18 cellular contexts compared by ENCODE assay signal in genomic region chr3:105885261-105885660, GRCh38.
"Had no signal": no experiment of that assay in that cellular context is flagged by ENCODE, and none has a peak within 500 bp of the region (broad histone marks: within the 10 kb centered on the region; RNA-seq: fewer than 3 reads in every experiment).

No MANE protein-coding gene starts in this region.

- H3K9me3 ChIP-seq: right atrium auricular region had no signal

- H3K27me3 ChIP-seq: brain microvascular endothelial cell, right atrium auricular region had no signal

- H3K27ac ChIP-seq: brain microvascular endothelial cell, right atrium auricular region had no signal

- H3K27me3 Mint-ChIP-seq: activated naive CD8-positive, alpha-beta T cell treated with anti-CD3 and anti-CD28 coated beads for 36 hours; dendritic cell treated with granulocyte-macrophage colony-stimulating factor and Interleukin-4, amounts not matched to agents 40 ng/mL and 50 ng/mL, for 4 days; type B pancreatic cell had no signal

- H3K36me3 Mint-ChIP-seq: type B pancreatic cell had no signal

- DNase-seq: activated CD4-positive, alpha-beta T cell treated with anti-CD3 and anti-CD28 coated beads, Interleukin-2, amount 50 U/mL, for 1 hour; activated CD8-positive, alpha-beta memory T cell treated with anti-CD3 and anti-CD28 coated beads for 24 hours; activated naive CD8-positive, alpha-beta T cell treated with anti-CD3 and anti-CD28 coated beads for 36 hours; brain microvascular endothelial cell; endodermal cell; erythroblast; nucleus accumbens; stimulated activated CD4-positive, alpha-beta T cell treated with anti-CD3 and anti-CD28 coated beads, Interleukin-4, amount 100 ng/mL, for 4 hours; stimulated activated CD8-positive, alpha-beta memory T cell treated with anti-CD3 and anti-CD28 coated beads, Interleukin-4, amount 100 ng/mL, for 48 hours; stimulated activated naive CD4-positive, alpha-beta T cell treated with Interleukin-2 at 50 U/mL for 16 hours; T1000 had no signal

- H3K9me3 Mint-ChIP-seq: activated naive CD8-positive, alpha-beta T cell treated with anti-CD3 and anti-CD28 coated beads for 36 hours; activated T-helper 1 cell treated with anti-CD3 and anti-CD28 coated beads, Interleukin-12 subunit alpha, Interleukin-12 subunit beta, Interleukin-2, Interleukin-4 antibody, amounts not matched to agents 30 ng/mL and 10 ng/mL and 1 ng/mL, durations not matched to agents 14 hours and 24 hours and 36 hours; dendritic cell treated with granulocyte-macrophage colony-stimulating factor and Interleukin-4, amounts not matched to agents 40 ng/mL and 50 ng/mL, for 4 days; nephron had no signal

- H3K4me3 Mint-ChIP-seq: activated naive CD8-positive, alpha-beta T cell treated with anti-CD3 and anti-CD28 coated beads for 36 hours; activated T-helper 1 cell treated with anti-CD3 and anti-CD28 coated beads, Interleukin-12 subunit alpha, Interleukin-12 subunit beta, Interleukin-2, Interleukin-4 antibody, amounts not matched to agents 30 ng/mL and 10 ng/mL and 1 ng/mL, durations not matched to agents 14 hours and 24 hours and 36 hours; dendritic cell treated with granulocyte-macrophage colony-stimulating factor and Interleukin-4, amounts not matched to agents 40 ng/mL and 50 ng/mL, for 4 days; endodermal cell; nephron; type B pancreatic cell had no signal

- H3K4me2 ChIP-seq: smooth muscle cell had no signal

- H3K4me3 ChIP-seq: right atrium auricular region, smooth muscle cell had no signal

- H3K27ac Mint-ChIP-seq: activated naive CD8-positive, alpha-beta T cell treated with anti-CD3 and anti-CD28 coated beads for 36 hours; activated T-helper 1 cell treated with anti-CD3 and anti-CD28 coated beads, Interleukin-12 subunit alpha, Interleukin-12 subunit beta, Interleukin-2, Interleukin-4 antibody, amounts not matched to agents 30 ng/mL and 10 ng/mL and 1 ng/mL, durations not matched to agents 14 hours and 24 hours and 36 hours; dendritic cell treated with granulocyte-macrophage colony-stimulating factor and Interleukin-4, amounts not matched to agents 40 ng/mL and 50 ng/mL, for 4 days; endodermal cell; nephron; type B pancreatic cell had no signal

- H3K36me3 ChIP-seq: brain microvascular endothelial cell, right atrium auricular region had no signal

- ATAC-seq: activated CD4-positive, CD25-positive, alpha-beta regulatory T cell treated with anti-CD3 and anti-CD28 coated beads, Interleukin-2, amount 50 U/mL, for 24 hours had no signal
